ENCODE assay signal across 23 cellular contexts in the genomic region with DNA sequence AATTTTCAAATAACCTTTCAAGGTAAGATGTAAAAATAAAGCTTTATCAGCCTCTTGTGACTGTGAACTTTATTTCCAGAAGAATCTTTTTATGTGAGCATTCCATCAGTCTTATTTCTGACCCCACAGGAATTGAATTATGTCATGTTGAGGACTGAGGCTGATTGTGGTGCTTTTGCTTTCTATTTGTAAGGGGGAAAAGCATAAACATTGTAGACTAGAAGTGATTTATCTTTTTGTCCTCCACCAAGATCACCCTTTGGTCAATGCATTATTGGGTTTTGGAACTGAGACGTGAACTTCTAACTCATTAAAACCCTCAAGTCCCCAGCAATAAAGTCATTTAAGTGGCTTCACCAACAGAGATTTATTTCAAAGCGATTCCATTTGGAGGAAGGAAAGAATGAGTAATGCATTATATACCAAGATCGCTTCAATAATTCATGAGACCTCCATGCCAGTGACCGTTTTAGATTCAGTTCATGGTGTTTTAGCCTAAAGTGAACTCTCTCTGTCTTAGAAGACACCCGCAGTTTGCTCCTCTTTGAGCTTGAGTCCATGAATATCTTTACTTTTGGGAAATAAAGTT.
DNase-seq lines count a peak whose midpoint lies in the region; ATAC-seq and TF ChIP-seq lines count a peak whose summit lies in the region.
"Had no signal": no experiment of that assay in that cellular context is flagged by ENCODE, and none has a peak within 500 bp of the region (broad histone marks: within the 10 kb centered on the region; RNA-seq: fewer than 3 reads in every experiment).

No MANE protein-coding gene starts in this region.

- no peaks in the 10 kb centered on the region for H3K27me3 ChIP-seq in SJSA1 (replicated peaks)
- H3K27me3 ChIP-seq in muscle layer of duodenum (ENCODE audit: low read depth, low read length), result no peaks in the 10 kb centered on the region
- no peaks in the 10 kb centered on the region for H3K27me3 ChIP-seq in thoracic aorta (replicated peaks; ENCODE audit: insufficient read depth)
- H3K27me3 ChIP-seq: BE2C, breast epithelium had no signal

- CTCF ChIA-PET in activated naive CD4-positive, alpha-beta T cell treated with anti-CD3 and anti-CD28 coated beads for 36 hours (lab: Charles Lee), result no interaction called here

- H3K27ac Mint-ChIP-seq in activated naive CD4-positive, alpha-beta T cell treated with anti-CD3 and anti-CD28 coated beads for 36 hours, result no peak overlapping the region
- H3K27ac Mint-ChIP-seq: activated naive CD8-positive, alpha-beta T cell treated with anti-CD3 and anti-CD28 coated beads, Interleukin-2, amount 50 U/mL, for 24 hours; activated T-helper 17 cell treated with anti-CD3 and anti-CD28 coated beads, Interleukin-2, amount 50 U/mL, for 72 hours; nephron progenitor cell had no signal

- H3K36me3 Mint-ChIP-seq in activated naive CD4-positive, alpha-beta T cell treated with anti-CD3 and anti-CD28 coated beads for 36 hours (ENCODE audit: low read depth), result no peaks in the 10 kb centered on the region

- no peaks in the 10 kb centered on the region for H3K9me3 Mint-ChIP-seq in activated naive CD4-positive, alpha-beta T cell treated with anti-CD3 and anti-CD28 coated beads for 36 hours
- H3K9me3 Mint-ChIP-seq: activated naive CD8-positive, alpha-beta T cell treated with anti-CD3 and anti-CD28 coated beads, Interleukin-2, amount 50 U/mL, for 24 hours; activated T-helper 17 cell treated with anti-CD3 and anti-CD28 coated beads, Interleukin-2, amount 50 U/mL, for 72 hours had no signal

- H3K4me3 ChIP-seq in SJSA1, result no peak overlapping the region
- no peak overlapping the region for H3K4me3 ChIP-seq in muscle layer of duodenum (ENCODE audit: low read depth in 1 of 2, low read length in 2 of 2)
- H3K4me3 ChIP-seq in thoracic aorta, result no peak overlapping the region
- H3K4me3 ChIP-seq: breast epithelium, smooth muscle cell had no signal

- peak overlapping the region; percentile 75 for H3K27ac ChIP-seq in SJSA1
- H3K27ac ChIP-seq in muscle layer of duodenum (ENCODE audit: low read length), result peak overlapping the region; percentile 12
- peak overlapping the region; percentile 78 to 79 for H3K27ac ChIP-seq in thoracic aorta

- H3K27me3 Mint-ChIP-seq in activated naive CD4-positive, alpha-beta T cell treated with anti-CD3 and anti-CD28 coated beads for 36 hours (ENCODE audit: low read depth), result no peaks in the 10 kb centered on the region
- H3K27me3 Mint-ChIP-seq: activated naive CD8-positive, alpha-beta T cell treated with anti-CD3 and anti-CD28 coated beads, Interleukin-2, amount 50 U/mL, for 24 hours had no signal

- no peak for ATAC-seq in thoracic aorta (ENCODE audit: insufficient number of reproducible peaks, low FRiP score, low read depth)
- ATAC-seq in GM19351 (IDR thresholded peaks at IDR 0.05; ENCODE audit: unreplicated experiment), result no peak
- no peak for ATAC-seq in GM19324 (IDR thresholded peaks at IDR 0.05; ENCODE audit: low FRiP score, unreplicated experiment)
- ATAC-seq: activated naive CD8-positive, alpha-beta T cell treated with anti-CD3 and anti-CD28 coated beads, Interleukin-2, amount 50 U/mL, for 24 hours; activated T-helper 17 cell treated with anti-CD3 and anti-CD28 coated beads, Interleukin-2, amount 50 U/mL, for 72 hours had no signal

- DNase-seq in SJSA1 (ENCODE audit: low read depth in 1 of 2, low spot score in 2 of 2) (peak in 1 of 2 experiments; percentile 78), dermis blood vessel endothelial cell (peak; percentile 13), thoracic aorta (ENCODE audit: low spot score) (no peak), Ammon's horn (ENCODE audit: low spot score) (no peak)
- no peak for DNase-seq in activated naive CD4-positive, alpha-beta T cell treated with anti-CD3 and anti-CD28 coated beads for 36 hours
- DNase-seq: activated CD4-positive, alpha-beta T cell treated with anti-CD3 and anti-CD28 coated beads for 48 hours; activated naive CD8-positive, alpha-beta T cell treated with anti-CD3 and anti-CD28 coated beads, Interleukin-2, amount 50 U/mL, for 24 hours; BE2C; COR-L47; EL; NCI-H1417 treated with DMSO at 0.1 percent for 48 hours; NCI-H526 treated with DMSO at 0.1 percent for 48 hours; nephron progenitor cell; SHP77; stimulated activated CD4-positive, alpha-beta T cell treated with anti-CD3 and anti-CD28 coated beads, Interleukin-2, amount 100 ng/mL, for 48 hours; stimulated activated naive CD4-positive, alpha-beta T cell treated with Interleukin-2 at 50 U/mL for 16 hours; T-helper 1 cell had no signal

- H3K4me3 Mint-ChIP-seq in activated naive CD4-positive, alpha-beta T cell treated with anti-CD3 and anti-CD28 coated beads for 36 hours, result no peak overlapping the region
- H3K4me3 Mint-ChIP-seq: activated naive CD8-positive, alpha-beta T cell treated with anti-CD3 and anti-CD28 coated beads, Interleukin-2, amount 50 U/mL, for 24 hours; activated T-helper 17 cell treated with anti-CD3 and anti-CD28 coated beads, Interleukin-2, amount 50 U/mL, for 72 hours; nephron progenitor cell had no signal

- intact Hi-C loops in activated naive CD4-positive, alpha-beta T cell treated with anti-CD3 and anti-CD28 coated beads for 36 hours (cut with micrococcal nuclease), result loop anchor here (10.0 kb wide), 1 partner anchor 54 kb away; no protein-coding TSS in a partner anchor

- no peaks in the 10 kb centered on the region; the same call in 1 of the 2 replicates for H3K36me3 ChIP-seq in SJSA1
- no peaks in the 10 kb centered on the region for H3K36me3 ChIP-seq in muscle layer of duodenum (ENCODE audit: control insufficient read depth in 1 of 2, insufficient read depth in 2 of 2, low read length in 2 of 2)
- no peaks in the 10 kb centered on the region for H3K36me3 ChIP-seq in thoracic aorta
- H3K36me3 ChIP-seq: BE2C, breast epithelium had no signal

- H3K9me3 ChIP-seq in SJSA1 (replicated peaks), result no peaks in the 10 kb centered on the region
- no peaks in the 10 kb centered on the region for H3K9me3 ChIP-seq in muscle layer of duodenum (ENCODE audit: control insufficient read depth in 1 of 2, low read length in 2 of 2)
- no peaks in the 10 kb centered on the region for H3K9me3 ChIP-seq in thoracic aorta
- H3K9me3 ChIP-seq: BE2C, breast epithelium had no signal

- TF ChIP-seq CTCF in thoracic aorta (IDR thresholded peaks at IDR 0.05), result no peak

- H3K4me1 ChIP-seq in SJSA1 (replicated peaks) (peaks cover 81% of the 10 kb centered on the region), muscle layer of duodenum (ENCODE audit: control insufficient read depth in 1 of 2, insufficient read depth in 2 of 2, low read length in 2 of 2) (peaks cover 0 to 18% of the 10 kb centered on the region in 2 donors), thoracic aorta (ENCODE audit: control insufficient read depth in 1 of 2, low read depth in 2 of 2) (peaks cover 35 to 69% of the 10 kb centered on the region in 2 donors)
- H3K4me1 ChIP-seq: BE2C, breast epithelium had no signal

- no peaks in the 10 kb centered on the region for H3K4me1 Mint-ChIP-seq in activated naive CD4-positive, alpha-beta T cell treated with anti-CD3 and anti-CD28 coated beads for 36 hours (ENCODE audit: low read depth)
- H3K4me1 Mint-ChIP-seq: activated naive CD8-positive, alpha-beta T cell treated with anti-CD3 and anti-CD28 coated beads, Interleukin-2, amount 50 U/mL, for 24 hours; activated T-helper 17 cell treated with anti-CD3 and anti-CD28 coated beads, Interleukin-2, amount 50 U/mL, for 72 hours had no signal

Comparison
In these comparisons a context has a peak if more than half of its experiments do, and no peak if none do; other contexts are left out.
1. H3K27ac ChIP-seq: peak in every context shown above with its lines; median percentile 78 in thoracic aorta; 75 in SJSA1; 12 in muscle layer of duodenum.